Comparison of ENCODE assay signal across 30 cellular contexts in genomic region chr7:87159538-87159937, GRCh38. TPM values are rescaled to one million over a fixed set of nuclear protein-coding genes. Genes with fewer than 3 reads are reported as not detected.
DNase-seq lines count a peak whose midpoint lies in the region; ATAC-seq and TF ChIP-seq lines count a peak whose summit lies in the region.
"Had no signal": no experiment of that assay in that cellular context is flagged by ENCODE, and none has a peak within 500 bp of the region (broad histone marks: within the 10 kb centered on the region; RNA-seq: fewer than 3 reads in every experiment).

No MANE protein-coding gene starts in this region.

- H3K27ac Mint-ChIP-seq in activated naive CD4-positive, alpha-beta T cell treated with anti-CD3 and anti-CD28 coated beads, Interleukin-2, amount 50 U/mL, for 24 hours, result peak overlapping the region; percentile 51
- peak overlapping the region; percentile 69 for H3K27ac Mint-ChIP-seq in progenitor cell of endocrine pancreas
- H3K27ac Mint-ChIP-seq: activated CD4-positive, alpha-beta T cell treated with anti-CD3 and anti-CD28 coated beads, Interleukin-2, amount 10 ng/mL, durations not matched to agents 24 days and 14 days; activated naive CD4-positive, alpha-beta T cell treated with anti-CD3 and anti-CD28 coated beads for 36 hours; stimulated activated effector memory CD8-positive, alpha-beta T cell treated with anti-CD3 and anti-CD28 coated beads, Interleukin-12 subunit alpha, Interleukin-12 subunit beta, amount 100 ng/mL, for 72 hours had no signal

- H3K27ac ChIP-seq in coronary artery, result no peak overlapping the region
- H3K27ac ChIP-seq: 22Rv1, colonic mucosa, foreskin keratinocyte, hepatocyte, upper lobe of left lung, VCaP had no signal

- peaks cover 72% of the 10 kb centered on the region for H3K4me1 Mint-ChIP-seq in activated naive CD4-positive, alpha-beta T cell treated with anti-CD3 and anti-CD28 coated beads, Interleukin-2, amount 50 U/mL, for 24 hours
- peaks cover 22% of the 10 kb centered on the region for H3K4me1 Mint-ChIP-seq in progenitor cell of endocrine pancreas (ENCODE audit: low read depth)

- ATAC-seq in GM21529 (IDR thresholded peaks at IDR 0.05; ENCODE audit: unreplicated experiment), result peak; percentile 33
- ATAC-seq: esophagus mucosa; foreskin keratinocyte; HCT116; SK-N-SH treated with all-trans-retinoic acid at 6 μM for 48 hours; stimulated activated effector memory CD8-positive, alpha-beta T cell treated with anti-CD3 and anti-CD28 coated beads, Interleukin-12 subunit alpha, Interleukin-12 subunit beta, amount 100 ng/mL, for 72 hours had no signal

- no peak for DNase-seq in activated naive CD4-positive, alpha-beta T cell (lab: John Stamatoyannopoulos, UW)
- DNase-seq in LNCaP clone FGC (ENCODE audit: low read depth), result peak; percentile 35
- no peak for DNase-seq in progenitor cell of endocrine pancreas (ENCODE audit: low spot score, unreplicated experiment)
- DNase-seq in NCI-H82 (lab: John Stamatoyannopoulos, UW), result no peak
- DNase-seq in coronary artery (ENCODE audit: low spot score), result no peak
- DNase-seq in stimulated activated CD4-positive, alpha-beta T cell treated with anti-CD3 and anti-CD28 coated beads, Interleukin-2, amount 100 ng/mL, for 24 hours, result no peak
- DNase-seq: activated CD4-positive, alpha-beta T cell treated with anti-CD3 and anti-CD28 coated beads, Interleukin-2, amount 10 ng/mL, durations not matched to agents 24 days and 14 days; activated naive CD4-positive, alpha-beta T cell treated with anti-CD3 and anti-CD28 coated beads for 36 hours; activated T-cell treated with anti-CD3 and anti-CD28 coated beads, Interleukin-2, amount 50 U/mL, for 48 hours; amniotic stem cell; CD8-positive, alpha-beta memory T cell; colonic mucosa; foreskin keratinocyte; GDM1; naive B cell; NCI-H1694; NCI-H2171 treated with DMSO at 0.1 percent for 48 hours; NCI-H524; substantia nigra; upper lobe of left lung had no signal

- H3K9me3 Mint-ChIP-seq in activated naive CD4-positive, alpha-beta T cell treated with anti-CD3 and anti-CD28 coated beads, Interleukin-2, amount 50 U/mL, for 24 hours, result no peaks in the 10 kb centered on the region
- H3K9me3 Mint-ChIP-seq in progenitor cell of endocrine pancreas (ENCODE audit: low read depth), result no peaks in the 10 kb centered on the region
- H3K9me3 Mint-ChIP-seq: activated CD4-positive, alpha-beta T cell treated with anti-CD3 and anti-CD28 coated beads, Interleukin-2, amount 10 ng/mL, durations not matched to agents 24 days and 14 days; activated naive CD4-positive, alpha-beta T cell treated with anti-CD3 and anti-CD28 coated beads for 36 hours; CD8-positive, alpha-beta memory T cell; naive B cell; stimulated activated effector memory CD8-positive, alpha-beta T cell treated with anti-CD3 and anti-CD28 coated beads, Interleukin-12 subunit alpha, Interleukin-12 subunit beta, amount 100 ng/mL, for 72 hours had no signal

- no peak overlapping the region for H3K4me3 Mint-ChIP-seq in activated naive CD4-positive, alpha-beta T cell treated with anti-CD3 and anti-CD28 coated beads, Interleukin-2, amount 50 U/mL, for 24 hours
- no peak overlapping the region for H3K4me3 Mint-ChIP-seq in progenitor cell of endocrine pancreas (ENCODE audit: low read depth)
- H3K4me3 Mint-ChIP-seq: activated CD4-positive, alpha-beta T cell treated with anti-CD3 and anti-CD28 coated beads, Interleukin-2, amount 10 ng/mL, durations not matched to agents 24 days and 14 days; activated naive CD4-positive, alpha-beta T cell treated with anti-CD3 and anti-CD28 coated beads for 36 hours; CD8-positive, alpha-beta memory T cell; naive B cell; stimulated activated effector memory CD8-positive, alpha-beta T cell treated with anti-CD3 and anti-CD28 coated beads, Interleukin-12 subunit alpha, Interleukin-12 subunit beta, amount 100 ng/mL, for 72 hours had no signal

- H3K27me3 Mint-ChIP-seq in activated naive CD4-positive, alpha-beta T cell treated with anti-CD3 and anti-CD28 coated beads, Interleukin-2, amount 50 U/mL, for 24 hours, result no peaks in the 10 kb centered on the region
- H3K27me3 Mint-ChIP-seq in progenitor cell of endocrine pancreas, result no peaks in the 10 kb centered on the region
- H3K27me3 Mint-ChIP-seq: activated CD4-positive, alpha-beta T cell treated with anti-CD3 and anti-CD28 coated beads, Interleukin-2, amount 10 ng/mL, durations not matched to agents 24 days and 14 days; CD8-positive, alpha-beta memory T cell; naive B cell had no signal

- H3K4me3 ChIP-seq in LNCaP clone FGC (ENCODE audit: low read depth, low read length), result no peak overlapping the region
- no peak overlapping the region for H3K4me3 ChIP-seq in coronary artery
- H3K4me3 ChIP-seq: colonic mucosa, hepatocyte, smooth muscle cell, upper lobe of left lung had no signal

- TF ChIP-seq CTCF in LNCaP clone FGC (IDR thresholded peaks at IDR 0.05; ENCODE audit: control insufficient read depth, extremely low read depth, insufficient read depth), result no peak
- no peak for TF ChIP-seq CTCF in progenitor cell of endocrine pancreas (IDR thresholded peaks at IDR 0.05; ENCODE audit: unreplicated experiment)
- no peak for TF ChIP-seq CTCF in coronary artery (IDR thresholded peaks at IDR 0.05)

- H3K36me3 Mint-ChIP-seq in activated naive CD4-positive, alpha-beta T cell treated with anti-CD3 and anti-CD28 coated beads, Interleukin-2, amount 50 U/mL, for 24 hours, result peaks cover 5% of the 10 kb centered on the region
- H3K36me3 Mint-ChIP-seq in progenitor cell of endocrine pancreas (ENCODE audit: insufficient read depth), result peaks cover 10% of the 10 kb centered on the region

RNA-seq across cellular contexts. Expression of gene DMTF1, which starts 7.3 kb away (rescaled TPM):
- total RNA-seq in progenitor cell of endocrine pancreas, result 180 and 192 TPM in 2 replicates

RNA-seq across cellular contexts. Expression of gene TMEM243, which starts 60.0 kb away (rescaled TPM):
- total RNA-seq in progenitor cell of endocrine pancreas, result 15.9 and 16.6 TPM in 2 replicates
